In genomic region chr12:103973909-103974308, GRCh38 we compare ENCODE assay signal across 1 cellular context.
TF ChIP-seq lines count a peak whose summit lies in the region.

No MANE protein-coding gene starts in this region.

TF ChIP-seq in K562, 482 proteins besides CTCF, POLR2A, EP300 and RAD21:
- TF ChIP-seq NEUROD1 (IDR thresholded peaks at IDR 0.05; ENCODE audit: borderline replicate concordance, low read depth, low read length, partially characterized antibody), result no peak
- TF ChIP-seq, protein P1, sequence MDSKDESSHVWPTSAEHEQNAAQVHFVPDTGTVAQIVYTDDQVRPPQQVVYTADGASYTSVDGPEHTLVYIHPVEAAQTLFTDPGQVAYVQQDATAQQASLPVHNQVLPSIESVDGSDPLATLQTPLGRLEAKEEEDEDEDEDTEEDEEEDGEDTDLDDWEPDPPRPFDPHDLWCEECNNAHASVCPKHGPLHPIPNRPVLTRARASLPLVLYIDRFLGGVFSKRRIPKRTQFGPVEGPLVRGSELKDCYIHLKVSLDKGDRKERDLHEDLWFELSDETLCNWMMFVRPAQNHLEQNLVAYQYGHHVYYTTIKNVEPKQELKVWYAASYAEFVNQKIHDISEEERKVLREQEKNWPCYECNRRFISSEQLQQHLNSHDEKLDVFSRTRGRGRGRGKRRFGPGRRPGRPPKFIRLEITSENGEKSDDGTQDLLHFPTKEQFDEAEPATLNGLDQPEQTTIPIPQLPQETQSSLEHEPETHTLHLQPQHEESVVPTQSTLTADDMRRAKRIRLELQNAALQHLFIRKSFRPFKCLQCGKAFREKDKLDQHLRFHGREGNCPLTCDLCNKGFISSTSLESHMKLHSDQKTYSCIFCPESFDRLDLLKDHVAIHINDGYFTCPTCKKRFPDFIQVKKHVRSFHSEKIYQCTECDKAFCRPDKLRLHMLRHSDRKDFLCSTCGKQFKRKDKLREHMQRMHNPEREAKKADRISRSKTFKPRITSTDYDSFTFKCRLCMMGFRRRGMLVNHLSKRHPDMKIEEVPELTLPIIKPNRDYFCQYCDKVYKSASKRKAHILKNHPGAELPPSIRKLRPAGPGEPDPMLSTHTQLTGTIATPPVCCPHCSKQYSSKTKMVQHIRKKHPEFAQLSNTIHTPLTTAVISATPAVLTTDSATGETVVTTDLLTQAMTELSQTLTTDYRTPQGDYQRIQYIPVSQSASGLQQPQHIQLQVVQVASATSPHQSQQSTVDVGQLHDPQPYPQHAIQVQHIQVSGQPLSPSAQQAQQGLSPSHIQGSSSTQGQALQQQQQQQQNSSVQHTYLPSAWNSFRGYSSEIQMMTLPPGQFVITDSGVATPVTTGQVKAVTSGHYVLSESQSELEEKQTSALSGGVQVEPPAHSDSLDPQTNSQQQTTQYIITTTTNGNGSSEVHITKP (IDR thresholded peaks at IDR 0.05; ENCODE audit: partially characterized antibody), result peak; percentile 23
- no peak for TF ChIP-seq NR4A1 (CRISPR knock-in tag; IDR thresholded peaks at IDR 0.05)
- TF ChIP-seq NR4A1 (tag; IDR thresholded peaks at IDR 0.05), result no peak
